In genomic region chr2:96161785-96162367, GRCh38 we compare ENCODE assay signal across 20 cellular contexts. TPM values are rescaled to one million over a fixed set of nuclear protein-coding genes. Genes with fewer than 3 reads are reported as not detected.
DNase-seq lines count a peak whose midpoint lies in the region; ATAC-seq, FAIRE-seq and TF ChIP-seq lines count a peak whose summit lies in the region.
"Had no signal": no experiment of that assay in that cellular context is flagged by ENCODE, and none has a peak within 500 bp of the region (broad histone marks: within the 10 kb centered on the region; RNA-seq: fewer than 3 reads in every experiment).

No MANE protein-coding gene starts in this region.

- no peaks in the 10 kb centered on the region for H3K36me3 ChIP-seq in Karpas-422 (ENCODE audit: insufficient read depth, low read length)
- H3K36me3 ChIP-seq: left ventricle myocardium inferior, neutrophil, thoracic aorta had no signal

- POLR2A ChIA-PET in activated CD4-positive, alpha-beta T cell treated with anti-CD3 and anti-CD28 coated beads for 36 hours (lab: Charles Lee), result interaction anchor here (0.6 to 4.1 kb wide), 2 partner anchors 17 to 127 kb away, joined by 3 to 118 read pairs; partner anchors contain the start of gene DUSP2

- H2AFZ ChIP-seq in Karpas-422 (ENCODE audit: low read length), result no peak overlapping the region

- H3K4me1 Mint-ChIP-seq in activated CD4-positive, alpha-beta T cell treated with anti-CD3 and anti-CD28 coated beads for 36 hours, result peaks cover 86% of the 10 kb centered on the region
- H3K4me1 Mint-ChIP-seq in activated naive CD8-positive, alpha-beta T cell treated with anti-CD3 and anti-CD28 coated beads for 36 hours, result peaks cover 76% of the 10 kb centered on the region
- peaks cover 60% of the 10 kb centered on the region for H3K4me1 Mint-ChIP-seq in nephron progenitor cell

- FAIRE-seq in D721Med (lab: Jason Lieb, UNC), result no peak
- FAIRE-seq: A204.1, RCC 7860 had no signal

- intact Hi-C loops in activated CD4-positive, alpha-beta T cell treated with anti-CD3 and anti-CD28 coated beads for 36 hours (cut with DNase I, micrococcal nuclease), result loop anchor here in 1 of 2 experiments (5.0 kb wide), 1 partner anchor 325 kb away; no protein-coding TSS in a partner anchor

- H3K27me3 ChIP-seq in Karpas-422 (ENCODE audit: low read length) (peaks cover 3% of the 10 kb centered on the region; the same call in 1 of the 2 replicates), foreskin keratinocyte (peaks cover 36% of the 10 kb centered on the region)
- H3K27me3 ChIP-seq: neutrophil had no signal

- no peak overlapping the region for H3K4me3 Mint-ChIP-seq in activated CD4-positive, alpha-beta T cell treated with anti-CD3 and anti-CD28 coated beads for 36 hours
- peak overlapping the region; percentile 1 for H3K4me3 Mint-ChIP-seq in activated naive CD8-positive, alpha-beta T cell treated with anti-CD3 and anti-CD28 coated beads for 36 hours
- no peak overlapping the region for H3K4me3 Mint-ChIP-seq in nephron progenitor cell

- H3K4me1 ChIP-seq in Karpas-422 (ENCODE audit: low read length) (peaks cover 48% of the 10 kb centered on the region), foreskin keratinocyte (no peaks in the 10 kb centered on the region)
- H3K4me1 ChIP-seq: left ventricle myocardium inferior had no signal

- H3K27ac ChIP-seq in Karpas-422 (ENCODE audit: low read length), result no peak overlapping the region
- H3K27ac ChIP-seq in foreskin keratinocyte, result no peak overlapping the region
- H3K27ac ChIP-seq: coronary artery, left ventricle myocardium inferior, neutrophil, thoracic aorta had no signal

- H3K27ac Mint-ChIP-seq in activated CD4-positive, alpha-beta T cell treated with anti-CD3 and anti-CD28 coated beads for 36 hours, result peak overlapping the region; percentile 100
- peak overlapping the region; percentile 99 for H3K27ac Mint-ChIP-seq in activated naive CD8-positive, alpha-beta T cell treated with anti-CD3 and anti-CD28 coated beads for 36 hours
- H3K27ac Mint-ChIP-seq in nephron progenitor cell, result peak overlapping the region; percentile 11

- H3K36me3 Mint-ChIP-seq in activated CD4-positive, alpha-beta T cell treated with anti-CD3 and anti-CD28 coated beads for 36 hours (ENCODE audit: low read depth), result peaks cover 10% of the 10 kb centered on the region
- peaks cover 18% of the 10 kb centered on the region for H3K36me3 Mint-ChIP-seq in activated naive CD8-positive, alpha-beta T cell treated with anti-CD3 and anti-CD28 coated beads for 36 hours
- no peaks in the 10 kb centered on the region for H3K36me3 Mint-ChIP-seq in nephron progenitor cell (ENCODE audit: low read depth)

- no peak overlapping the region for H3K4me3 ChIP-seq in Karpas-422 (ENCODE audit: low read length)
- H3K4me3 ChIP-seq: coronary artery, left ventricle myocardium inferior, thoracic aorta had no signal

- TF ChIP-seq CTCF in nephron progenitor cell (IDR thresholded peaks at IDR 0.05) (no peak), foreskin keratinocyte (conservative IDR thresholded peaks at IDR 0.05) (no peak), D721Med (IDR thresholded peaks at IDR 0.05; ENCODE audit: insufficient read depth, missing control alignments) (no peak)

- H3K9me2 ChIP-seq in Karpas-422 (replicated peaks; ENCODE audit: insufficient read depth, low read length), result no peaks in the 10 kb centered on the region

- no peaks in the 10 kb centered on the region for H3K27me3 Mint-ChIP-seq in activated CD4-positive, alpha-beta T cell treated with anti-CD3 and anti-CD28 coated beads for 36 hours
- no peaks in the 10 kb centered on the region for H3K27me3 Mint-ChIP-seq in activated naive CD8-positive, alpha-beta T cell treated with anti-CD3 and anti-CD28 coated beads for 36 hours
- peaks cover 15% of the 10 kb centered on the region for H3K27me3 Mint-ChIP-seq in nephron progenitor cell (ENCODE audit: low read depth, poor library complexity)

- peaks cover 9% of the 10 kb centered on the region for H3K9me3 Mint-ChIP-seq in activated CD4-positive, alpha-beta T cell treated with anti-CD3 and anti-CD28 coated beads for 36 hours (ENCODE audit: low read depth)
- H3K9me3 Mint-ChIP-seq in activated naive CD8-positive, alpha-beta T cell treated with anti-CD3 and anti-CD28 coated beads for 36 hours, result peaks cover 10% of the 10 kb centered on the region
- H3K9me3 Mint-ChIP-seq in nephron progenitor cell, result peaks cover 7% of the 10 kb centered on the region

- peak overlapping the region; percentile 6 for H3K4me2 ChIP-seq in Karpas-422 (ENCODE audit: low read depth, low read length, poor library complexity, severe bottlenecking)

- ATAC-seq in activated CD4-positive, alpha-beta T cell treated with anti-CD3 and anti-CD28 coated beads for 36 hours, result no peak
- no peak for ATAC-seq in foreskin keratinocyte
- ATAC-seq: esophagus mucosa had no signal

- H3K9ac ChIP-seq in Karpas-422 (ENCODE audit: low read length), result no peak overlapping the region

- no peaks in the 10 kb centered on the region for H4K20me1 ChIP-seq in Karpas-422 (ENCODE audit: insufficient read depth, low read depth, low read length)

- H3K9me3 ChIP-seq in Karpas-422 (ENCODE audit: low read length), result no peaks in the 10 kb centered on the region
- H3K9me3 ChIP-seq: neutrophil, thoracic aorta had no signal

- peak; percentile 39 for DNase-seq in activated CD4-positive, alpha-beta T cell treated with anti-CD3 and anti-CD28 coated beads for 36 hours
- DNase-seq in activated CD4-positive, alpha-beta T cell treated with anti-CD3 and anti-CD28 coated beads for 1 hour, result no peak
- DNase-seq in Karpas-422 (no peak), nephron progenitor cell (no peak), globus pallidus (ENCODE audit: low spot score) (no peak), foreskin keratinocyte (no peak), D721Med (ENCODE audit: insufficient read length, low spot score) (no peak)
- no peak for DNase-seq in activated naive CD8-positive, alpha-beta T cell treated with anti-CD3 and anti-CD28 coated beads for 36 hours
- DNase-seq: activated CD4-positive, alpha-beta T cell treated with anti-CD3 and anti-CD28 coated beads, Interleukin-2, amount 50 U/mL, for 4 hours; amniotic stem cell; left ventricle myocardium inferior; NCI-H1105 treated with DMSO at 0.1 percent for 48 hours; NCI-H345 had no signal

- CTCF ChIA-PET in activated CD4-positive, alpha-beta T cell treated with anti-CD3 and anti-CD28 coated beads for 36 hours (lab: Charles Lee), result interaction anchor here (0.7 to 3.6 kb wide), 4 partner anchors 10 to 23 kb away, joined by 3 to 18 read pairs (median 8); no protein-coding TSS in a partner anchor

- H3K79me2 ChIP-seq in Karpas-422 (ENCODE audit: low read length), result no peaks in the 10 kb centered on the region

RNA-seq across cellular contexts. Expression of gene DUSP2, which starts 16.6 kb away (rescaled TPM):
- total RNA-seq in activated CD4-positive, alpha-beta T cell treated with anti-CD3 and anti-CD28 coated beads for 36 hours, result 100 to 1,000 TPM; 248 to 407 TPM
- 25.1 and 45.2 TPM in 2 replicates for total RNA-seq in Karpas-422 (2014; rRNA removed; shearing (Covaris generic); ENCODE audit: low replicate concordance)
- 100 to 1,000 TPM; 274 to 279 TPM for total RNA-seq in activated naive CD8-positive, alpha-beta T cell treated with anti-CD3 and anti-CD28 coated beads for 36 hours
- total RNA-seq in foreskin keratinocyte, result 1.9 and 2.6 TPM in 2 replicates
- 2.5 and 2.8 TPM in 2 replicates for polyA plus RNA-seq in foreskin keratinocyte

RNA-seq across cellular contexts. Expression of gene ASTL, which starts 23.6 kb away (rescaled TPM):
- 1 to 10 TPM; 2.5 to 2.8 TPM for total RNA-seq in activated CD4-positive, alpha-beta T cell treated with anti-CD3 and anti-CD28 coated beads for 36 hours
- not detected in 2 replicates for total RNA-seq in Karpas-422 (2014; rRNA removed; shearing (Covaris generic); ENCODE audit: low replicate concordance)
- total RNA-seq in activated naive CD8-positive, alpha-beta T cell treated with anti-CD3 and anti-CD28 coated beads for 36 hours, result 10 to 100 TPM; 22.1 to 23.3 TPM
- not detected in 2 replicates for total RNA-seq in foreskin keratinocyte
- not detected in 2 replicates for polyA plus RNA-seq in foreskin keratinocyte
- total RNA-seq: left ventricle myocardium inferior, skeletal muscle tissue, thoracic aorta had no signal

RNA-seq across cellular contexts. Expression of gene ADRA2B, which starts 45.5 kb away (rescaled TPM):
- total RNA-seq in activated CD4-positive, alpha-beta T cell treated with anti-CD3 and anti-CD28 coated beads for 36 hours, result under 1 TPM; 0.30 to 0.54 TPM
- total RNA-seq in Karpas-422 (2014; rRNA removed; shearing (Covaris generic); ENCODE audit: low replicate concordance), result not detected in 2 replicates
- under 1 TPM; 0.29 to 0.30 TPM for total RNA-seq in activated naive CD8-positive, alpha-beta T cell treated with anti-CD3 and anti-CD28 coated beads for 36 hours
- 0.03 and 0.04 TPM in 2 replicates for total RNA-seq in foreskin keratinocyte
- polyA plus RNA-seq in foreskin keratinocyte, result 0.01 and 0.04 TPM in 2 replicates
- total RNA-seq: esophagus mucosa had no signal

RNA-seq across cellular contexts. Expression of gene STARD7, which starts 46.8 kb away (rescaled TPM):
- 100 to 1,000 TPM; 151 to 173 TPM for total RNA-seq in activated CD4-positive, alpha-beta T cell treated with anti-CD3 and anti-CD28 coated beads for 36 hours
- total RNA-seq in Karpas-422 (2014; rRNA removed; shearing (Covaris generic); ENCODE audit: low replicate concordance), result 140 and 167 TPM in 2 replicates
- 100 to 1,000 TPM; 229 to 231 TPM for total RNA-seq in activated naive CD8-positive, alpha-beta T cell treated with anti-CD3 and anti-CD28 coated beads for 36 hours
- 110 and 120 TPM in 2 replicates for total RNA-seq in foreskin keratinocyte
- polyA plus RNA-seq in foreskin keratinocyte, result 48.3 and 62.2 TPM in 2 replicates

Comparison
In these comparisons a context has a peak if more than half of its experiments do, and no peak if none do; other contexts are left out.
1. H3K27ac Mint-ChIP-seq: peak in every context shown above with its lines; median percentile 100 in activated CD4-positive, alpha-beta T cell treated with anti-CD3 and anti-CD28 coated beads for 36 hours; 99 in activated naive CD8-positive, alpha-beta T cell treated with anti-CD3 and anti-CD28 coated beads for 36 hours; 11 in nephron progenitor cell.
2. RNA of gene ASTL, which starts 23.6 kb away (total RNA-seq): 22.1 to 23.3 TPM in activated naive CD8-positive, alpha-beta T cell treated with anti-CD3 and anti-CD28 coated beads for 36 hours; 2.5 to 2.8 TPM in activated CD4-positive, alpha-beta T cell treated with anti-CD3 and anti-CD28 coated beads for 36 hours, not detected in Karpas-422 and not detected in foreskin keratinocyte; every median in the first group is over 4 times any median in the second.